Comparison of ENCODE assay signal across 1 cellular context in the genomic region with DNA sequence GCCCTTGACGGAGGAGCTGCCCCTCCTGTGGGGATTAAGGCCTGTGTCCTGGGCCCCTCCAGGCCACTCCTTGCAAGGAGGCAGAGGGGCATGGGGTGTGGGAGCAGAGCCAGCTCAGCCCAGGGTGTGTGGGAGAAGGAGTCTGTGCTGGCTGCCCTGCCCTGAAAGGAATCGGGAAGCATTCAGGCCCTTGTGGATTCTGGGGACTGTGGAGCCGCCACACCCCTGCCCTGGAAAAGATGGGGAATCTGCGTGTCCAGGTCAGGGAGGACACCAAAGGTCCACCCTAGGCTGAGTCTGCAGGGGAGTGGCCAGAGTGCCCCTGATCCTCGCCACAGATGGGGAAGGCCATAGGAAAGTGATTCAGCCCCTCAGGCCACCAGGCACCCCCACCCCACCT.
TF ChIP-seq lines count a peak whose summit lies in the region.

No MANE protein-coding gene starts in this region.

TF ChIP-seq in SK-N-SH, 30 proteins besides CTCF, POLR2A, EP300 and RAD21:
- TF ChIP-seq FOXM1 (IDR thresholded peaks at IDR 0.05; ENCODE audit: low read depth) = no peak
